Comparison of ENCODE assay signal across 20 cellular contexts in genomic region chr5:41809128-41809527, GRCh38.
DNase-seq lines count a peak whose midpoint lies in the region; ATAC-seq, FAIRE-seq and TF ChIP-seq lines count a peak whose summit lies in the region.
"Had no signal": no experiment of that assay in that cellular context is flagged by ENCODE, and none has a peak within 500 bp of the region (broad histone marks: within the 10 kb centered on the region; RNA-seq: fewer than 3 reads in every experiment).

No MANE protein-coding gene starts in this region.

- H3K4me1 Mint-ChIP-seq in activated T-helper 17 cell treated with anti-CD3 and anti-CD28 coated beads, Interleukin-2, amount 50 U/mL, for 72 hours = peaks cover 20% of the 10 kb centered on the region

- no peak overlapping the region for H2BK5ac ChIP-seq in mesendoderm (ENCODE audit: low read length)

- no peak overlapping the region for H3K56ac ChIP-seq in mesendoderm (ENCODE audit: low read length)

- no peak overlapping the region for H3K23ac ChIP-seq in mesendoderm (ENCODE audit: low read length)

- H3K27me3 ChIP-seq in mesendoderm (ENCODE audit: insufficient read depth, low read length, poor library complexity) = no peaks in the 10 kb centered on the region
- H3K27me3 ChIP-seq: ascending aorta, colonic mucosa, transverse colon had no signal

- WGBS in mesendoderm (ENCODE audit: extremely low coverage, insufficient coverage, low lambda C conversion rate) = no CpG with 5 or more reads among the region's 1 CpG

- H3K36me3 ChIP-seq in mesendoderm (ENCODE audit: control insufficient read depth, insufficient read depth, low read length) = no peaks in the 10 kb centered on the region
- H3K36me3 ChIP-seq: colonic mucosa, transverse colon had no signal

- H2BK15ac ChIP-seq in mesendoderm (replicated peaks; ENCODE audit: low read depth) = no peak overlapping the region

- no peak overlapping the region for H3K4me3 ChIP-seq in GM12865 (ENCODE audit: low read depth, low read length)
- H3K4me3 ChIP-seq in mesendoderm (ENCODE audit: low read length) = no peak overlapping the region
- H3K4me3 ChIP-seq: ascending aorta, colonic mucosa, transverse colon had no signal

- peaks cover 71% of the 10 kb centered on the region for H3K36me3 Mint-ChIP-seq in activated T-helper 17 cell treated with anti-CD3 and anti-CD28 coated beads, Interleukin-2, amount 50 U/mL, for 72 hours (ENCODE audit: low read depth)

- H4K8ac ChIP-seq in mesendoderm (ENCODE audit: low read depth, low read length) = no peak overlapping the region

- H3K27ac Mint-ChIP-seq in activated T-helper 17 cell treated with anti-CD3 and anti-CD28 coated beads, Interleukin-2, amount 50 U/mL, for 72 hours = peak overlapping the region; percentile 34
- H3K27ac Mint-ChIP-seq: stimulated activated memory B cell treated with anti-CD40 and anti-IgM and Interleukin-4, amounts not matched to agents 10 μg/mL and 1 μg/mL and 100 μg/mL, for 72 hours had no signal

- H3K27ac ChIP-seq in mesendoderm (ENCODE audit: low read depth, low read length) = no peak overlapping the region
- H3K27ac ChIP-seq: ascending aorta, colonic mucosa, HL-60, transverse colon had no signal

- no peak for FAIRE-seq in urothelium cell line (lab: Jason Lieb, UNC)
- FAIRE-seq: keratinocyte, TTC549 had no signal

- no peak overlapping the region for H4K5ac ChIP-seq in mesendoderm (ENCODE audit: low read length)

- no peaks in the 10 kb centered on the region for H3K79me1 ChIP-seq in mesendoderm (ENCODE audit: low read length)

- peak; percentile 8 for DNase-seq in GM12865 (ENCODE audit: low read depth)
- no peak for DNase-seq in NCI-H69 (lab: John Stamatoyannopoulos, UW)
- no peak for DNase-seq in mesendoderm
- no peak for DNase-seq in NCI-H2196 (lab: John Stamatoyannopoulos, UW; ENCODE audit: unreplicated experiment)
- no peak for DNase-seq in urothelium cell line (ENCODE audit: low spot score)
- DNase-seq: activated CD4-positive, alpha-beta T cell treated with anti-CD3 and anti-CD28 coated beads, Interleukin-2, amount 50 U/mL, for 4 hours; activated effector memory CD4-positive, alpha-beta T cell treated with Interleukin-2 at 50 U/mL for 16 hours; colonic mucosa; KBM-7; NCI-H226; transverse colon had no signal

- no peak overlapping the region for H2AK5ac ChIP-seq in mesendoderm (ENCODE audit: low read length)

- ATAC-seq in GM19351 (IDR thresholded peaks at IDR 0.05; ENCODE audit: unreplicated experiment) (peak; percentile 76), HG02798 (IDR thresholded peaks at IDR 0.05; ENCODE audit: poor library complexity, unreplicated experiment) (peak; percentile 67)
- ATAC-seq in activated T-helper 17 cell treated with anti-CD3 and anti-CD28 coated beads, Interleukin-2, amount 50 U/mL, for 72 hours (replicated peaks) = peak; percentile 24
- ATAC-seq: stimulated activated memory B cell treated with anti-CD40 and anti-IgM and Interleukin-4, amounts not matched to agents 10 μg/mL and 1 μg/mL and 100 μg/mL, for 72 hours had no signal

- H3K9ac ChIP-seq in mesendoderm (ENCODE audit: low read length) = no peak overlapping the region

- no peak overlapping the region for H3K18ac ChIP-seq in mesendoderm (ENCODE audit: low read length)

- no peak overlapping the region for H2BK120ac ChIP-seq in mesendoderm (ENCODE audit: low read depth, low read length)

- no peaks in the 10 kb centered on the region for H3K79me2 ChIP-seq in mesendoderm (ENCODE audit: control insufficient read depth, insufficient read depth, low read length)

- no peaks in the 10 kb centered on the region for H3K4me1 ChIP-seq in mesendoderm (ENCODE audit: control insufficient read depth, low read depth, low read length)
- H3K4me1 ChIP-seq: colonic mucosa had no signal

- no peak overlapping the region for H3K4me2 ChIP-seq in mesendoderm (ENCODE audit: low read length)

- TF ChIP-seq CTCF in GM12865 (IDR thresholded peaks at IDR 0.05; ENCODE audit: insufficient read depth, low read depth, low read length, missing control alignments) = no peak

- H3K4ac ChIP-seq in mesendoderm (ENCODE audit: low read depth, low read length) = no peak overlapping the region

- no peaks in the 10 kb centered on the region for H3K9me3 Mint-ChIP-seq in activated T-helper 17 cell treated with anti-CD3 and anti-CD28 coated beads, Interleukin-2, amount 50 U/mL, for 72 hours
- H3K9me3 Mint-ChIP-seq: mesothelial cell of epicardium; stimulated activated memory B cell treated with anti-CD40 and anti-IgM and Interleukin-4, amounts not matched to agents 10 μg/mL and 1 μg/mL and 100 μg/mL, for 72 hours had no signal

- H3K27me3 Mint-ChIP-seq in activated T-helper 17 cell treated with anti-CD3 and anti-CD28 coated beads, Interleukin-2, amount 50 U/mL, for 72 hours = no peaks in the 10 kb centered on the region
- H3K27me3 Mint-ChIP-seq: stimulated activated memory B cell treated with anti-CD40 and anti-IgM and Interleukin-4, amounts not matched to agents 10 μg/mL and 1 μg/mL and 100 μg/mL, for 72 hours had no signal

- H3K4me3 Mint-ChIP-seq in activated T-helper 17 cell treated with anti-CD3 and anti-CD28 coated beads, Interleukin-2, amount 50 U/mL, for 72 hours = no peak overlapping the region
- H3K4me3 Mint-ChIP-seq: mesothelial cell of epicardium; stimulated activated memory B cell treated with anti-CD40 and anti-IgM and Interleukin-4, amounts not matched to agents 10 μg/mL and 1 μg/mL and 100 μg/mL, for 72 hours had no signal

Comparison
In these comparisons a context has a peak if more than half of its experiments do, and no peak if none do; other contexts are left out.
1. ATAC-seq: peak in every context shown above with its lines; median percentile 76 in GM19351; 67 in HG02798; 24 in activated T-helper 17 cell treated with anti-CD3 and anti-CD28 coated beads, Interleukin-2, amount 50 U/mL, for 72 hours.